Comparison of ENCODE assay signal across 35 cellular contexts in the genomic region with DNA sequence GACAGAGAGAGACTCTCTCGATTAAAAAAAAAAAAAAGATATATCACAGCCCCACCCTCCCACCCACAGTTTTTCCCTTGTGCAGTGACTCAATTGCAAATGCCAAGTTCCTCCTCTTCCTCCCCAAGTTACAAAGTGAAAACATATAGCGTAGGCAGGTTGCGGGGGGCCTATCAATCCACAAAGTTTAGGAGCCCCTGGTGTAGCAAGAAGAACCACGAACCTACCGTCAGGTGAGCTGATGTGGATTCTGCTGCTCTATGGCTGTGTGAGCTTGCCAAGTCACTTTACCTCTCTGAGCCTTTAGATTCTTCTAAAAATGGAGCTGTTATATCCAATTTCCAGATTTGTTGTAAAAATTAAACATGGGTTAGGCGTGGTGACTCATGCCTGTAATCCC. TPM values are rescaled to one million over a fixed set of nuclear protein-coding genes. Genes with fewer than 3 reads are reported as not detected.
DNase-seq lines count a peak whose midpoint lies in the region; ATAC-seq and TF ChIP-seq lines count a peak whose summit lies in the region.
"Had no signal": no experiment of that assay in that cellular context is flagged by ENCODE, and none has a peak within 500 bp of the region (broad histone marks: within the 10 kb centered on the region; RNA-seq: fewer than 3 reads in every experiment).

No MANE protein-coding gene starts in this region.

- intact Hi-C loops in activated CD4-positive, alpha-beta T cell treated with anti-CD3 and anti-CD28 coated beads, Interleukin-2, amount 10 ng/mL, durations not matched to agents 24 days and 14 days (cut with micrococcal nuclease) = loop anchor here (1.0 to 2.0 kb wide), 2 partner anchors 8 to 138 kb away; no protein-coding TSS in a partner anchor
- intact Hi-C loops in upper lobe of right lung (cut with DNase I) = no loop called here

- H3K4me1 Mint-ChIP-seq in activated CD4-positive, alpha-beta T cell treated with anti-CD3 and anti-CD28 coated beads, Interleukin-2, amount 10 ng/mL, durations not matched to agents 24 days and 14 days = peaks cover 26% of the 10 kb centered on the region
- peaks cover 42% of the 10 kb centered on the region for H3K4me1 Mint-ChIP-seq in activated naive CD8-positive, alpha-beta T cell treated with anti-CD3 and anti-CD28 coated beads, Interleukin-2, amount 50 U/mL, for 24 hours
- H3K4me1 Mint-ChIP-seq: stimulated activated memory B cell treated with anti-CD40 and anti-IgM and Interleukin-4, amounts not matched to agents 10 μg/mL and 1 μg/mL and 100 μg/mL, for 72 hours had no signal

- H3K9me3 Mint-ChIP-seq in activated CD4-positive, alpha-beta T cell treated with anti-CD3 and anti-CD28 coated beads, Interleukin-2, amount 10 ng/mL, durations not matched to agents 24 days and 14 days = no peaks in the 10 kb centered on the region
- H3K9me3 Mint-ChIP-seq in activated naive CD8-positive, alpha-beta T cell treated with anti-CD3 and anti-CD28 coated beads, Interleukin-2, amount 50 U/mL, for 24 hours = no peaks in the 10 kb centered on the region
- H3K9me3 Mint-ChIP-seq: CD4-positive, alpha-beta T cell; neural crest cell; stimulated activated memory B cell treated with anti-CD40 and anti-IgM and Interleukin-4, amounts not matched to agents 10 μg/mL and 1 μg/mL and 100 μg/mL, for 72 hours; T-helper 1 cell treated with Interleukin-12 subunit alpha and Interleukin-12 subunit beta and Interleukin-4 antibody, amounts not matched to agents 30 μg/mL and 1 μg/mL, for 36 hours had no signal

- no peak overlapping the region for H3K27ac ChIP-seq in upper lobe of right lung
- H3K27ac ChIP-seq: A549, dorsolateral prefrontal cortex, esophagus squamous epithelium, foreskin keratinocyte, GM23248, left ventricle myocardium inferior, parathyroid adenoma, thyroid gland, vagina had no signal

- no peaks in the 10 kb centered on the region for H3K36me3 ChIP-seq in upper lobe of right lung
- H3K36me3 ChIP-seq: esophagus squamous epithelium, heart left ventricle, left ventricle myocardium inferior, thyroid gland, vagina had no signal

- H3K36me3 Mint-ChIP-seq in activated CD4-positive, alpha-beta T cell treated with anti-CD3 and anti-CD28 coated beads, Interleukin-2, amount 10 ng/mL, durations not matched to agents 24 days and 14 days (ENCODE audit: low read depth) = no peaks in the 10 kb centered on the region
- no peaks in the 10 kb centered on the region for H3K36me3 Mint-ChIP-seq in activated naive CD8-positive, alpha-beta T cell treated with anti-CD3 and anti-CD28 coated beads, Interleukin-2, amount 50 U/mL, for 24 hours (ENCODE audit: low read depth)
- H3K36me3 Mint-ChIP-seq: stimulated activated memory B cell treated with anti-CD40 and anti-IgM and Interleukin-4, amounts not matched to agents 10 μg/mL and 1 μg/mL and 100 μg/mL, for 72 hours had no signal

- H3K4me1 ChIP-seq in upper lobe of right lung = peaks cover 13% of the 10 kb centered on the region
- H3K4me1 ChIP-seq: vagina had no signal

- H3K4me3 Mint-ChIP-seq in activated CD4-positive, alpha-beta T cell treated with anti-CD3 and anti-CD28 coated beads, Interleukin-2, amount 10 ng/mL, durations not matched to agents 24 days and 14 days = peak overlapping the region; percentile 51
- no peak overlapping the region for H3K4me3 Mint-ChIP-seq in activated naive CD8-positive, alpha-beta T cell treated with anti-CD3 and anti-CD28 coated beads, Interleukin-2, amount 50 U/mL, for 24 hours
- H3K4me3 Mint-ChIP-seq: CD4-positive, alpha-beta T cell; neural crest cell; stimulated activated memory B cell treated with anti-CD40 and anti-IgM and Interleukin-4, amounts not matched to agents 10 μg/mL and 1 μg/mL and 100 μg/mL, for 72 hours; T-helper 1 cell treated with Interleukin-12 subunit alpha and Interleukin-12 subunit beta and Interleukin-4 antibody, amounts not matched to agents 30 μg/mL and 1 μg/mL, for 36 hours had no signal

- H3K27me3 Mint-ChIP-seq in activated CD4-positive, alpha-beta T cell treated with anti-CD3 and anti-CD28 coated beads, Interleukin-2, amount 10 ng/mL, durations not matched to agents 24 days and 14 days = peaks cover 7% of the 10 kb centered on the region
- peaks cover 10% of the 10 kb centered on the region for H3K27me3 Mint-ChIP-seq in activated naive CD8-positive, alpha-beta T cell treated with anti-CD3 and anti-CD28 coated beads, Interleukin-2, amount 50 U/mL, for 24 hours

- no peak for DNase-seq in activated CD4-positive, alpha-beta T cell treated with anti-CD3 and anti-CD28 coated beads, Interleukin-2, amount 10 ng/mL, durations not matched to agents 24 days and 14 days
- DNase-seq in activated CD4-positive, alpha-beta T cell treated with anti-CD3 and anti-CD28 coated beads, Interleukin-2, amount 50 U/mL, for 4 hours = no peak
- peak; percentile 22 for DNase-seq in stimulated activated CD4-positive, alpha-beta T cell treated with anti-CD3 and anti-CD28 coated beads, Interleukin-4, amount 100 ng/mL, for 24 hours
- no peak for DNase-seq in stimulated activated CD4-positive, alpha-beta T cell treated with anti-CD3 and anti-CD28 coated beads, Interleukin-4, amount 100 ng/mL, for 1 hour
- DNase-seq in activated naive CD8-positive, alpha-beta T cell treated with anti-CD3 and anti-CD28 coated beads, Interleukin-2, amount 50 U/mL, for 24 hours = peak; percentile 42
- DNase-seq in upper lobe of right lung = no peak
- DNase-seq in superior temporal gyrus (ENCODE audit: extremely low spot score) = no peak
- DNase-seq: activated CD4-positive, alpha-beta T cell treated with anti-CD3 and anti-CD28 coated beads for 1 hour; activated gamma-delta T cell treated with Interleukin-2 at 50 U/mL for 16 hours; CD4-positive, alpha-beta T cell; DND-41; esophagus squamous epithelium; foreskin keratinocyte; GF-D8; GM23248; heart left ventricle; IMR-90; left ventricle myocardium inferior; mesendoderm; NCI-H1694; Right ventricle myocardium superior; stimulated activated CD4-positive, alpha-beta T cell treated with anti-CD3 and anti-CD28 coated beads, Interleukin-2, amount 100 ng/mL, for 48 hours; thyroid gland had no signal

- peak overlapping the region; percentile 86 for H3K27ac Mint-ChIP-seq in activated CD4-positive, alpha-beta T cell treated with anti-CD3 and anti-CD28 coated beads, Interleukin-2, amount 10 ng/mL, durations not matched to agents 24 days and 14 days
- H3K27ac Mint-ChIP-seq in activated naive CD8-positive, alpha-beta T cell treated with anti-CD3 and anti-CD28 coated beads, Interleukin-2, amount 50 U/mL, for 24 hours = peak overlapping the region; percentile 71
- H3K27ac Mint-ChIP-seq: CD4-positive, alpha-beta T cell; stimulated activated memory B cell treated with anti-CD40 and anti-IgM and Interleukin-4, amounts not matched to agents 10 μg/mL and 1 μg/mL and 100 μg/mL, for 72 hours; T-helper 1 cell treated with Interleukin-12 subunit alpha and Interleukin-12 subunit beta and Interleukin-4 antibody, amounts not matched to agents 30 μg/mL and 1 μg/mL, for 36 hours had no signal

- no peak for TF ChIP-seq CTCF in upper lobe of right lung (IDR thresholded peaks at IDR 0.05)

- ATAC-seq in activated naive CD8-positive, alpha-beta T cell treated with anti-CD3 and anti-CD28 coated beads, Interleukin-2, amount 50 U/mL, for 24 hours = peak; percentile 80
- ATAC-seq in upper lobe of right lung (peak; percentile 5), GM21786 (IDR thresholded peaks at IDR 0.05; ENCODE audit: unreplicated experiment) (no peak)
- ATAC-seq: A549; heart left ventricle; Panc1; SK-N-SH treated with all-trans-retinoic acid at 6 μM for 48 hours; stimulated activated memory B cell treated with anti-CD40 and anti-IgM and Interleukin-4, amounts not matched to agents 10 μg/mL and 1 μg/mL and 100 μg/mL, for 72 hours had no signal

- H3K4me3 ChIP-seq in upper lobe of right lung = no peak overlapping the region
- H3K4me3 ChIP-seq: A549, dorsolateral prefrontal cortex, esophagus squamous epithelium, GM23248, heart left ventricle, left ventricle myocardium inferior, smooth muscle cell, thyroid gland, vagina had no signal

- no peaks in the 10 kb centered on the region for H3K9me3 ChIP-seq in upper lobe of right lung
- H3K9me3 ChIP-seq: A549, esophagus squamous epithelium, heart left ventricle, left ventricle myocardium inferior, thyroid gland, vagina had no signal

- no peaks in the 10 kb centered on the region for H3K27me3 ChIP-seq in upper lobe of right lung
- H3K27me3 ChIP-seq: dorsolateral prefrontal cortex, esophagus squamous epithelium, foreskin keratinocyte, heart left ventricle, thyroid gland, vagina had no signal

RNA-seq across cellular contexts. Expression of a gene that starts 8.3 kb away (rescaled TPM):
- 48.4 and 49.2 TPM in 2 replicates for total RNA-seq in activated CD4-positive, alpha-beta T cell treated with anti-CD3 and anti-CD28 coated beads, Interleukin-2, amount 10 ng/mL, durations not matched to agents 24 days and 14 days
- 68.6 TPM for total RNA-seq in upper lobe of right lung

RNA-seq across cellular contexts. Expression of a gene that starts 44.4 kb away (rescaled TPM):
- 69.4 and 75.0 TPM in 2 replicates for total RNA-seq in activated CD4-positive, alpha-beta T cell treated with anti-CD3 and anti-CD28 coated beads, Interleukin-2, amount 10 ng/mL, durations not matched to agents 24 days and 14 days
- 232 TPM for total RNA-seq in upper lobe of right lung

RNA-seq across cellular contexts. Expression of a gene that starts 57.0 kb away (rescaled TPM):
- total RNA-seq in activated CD4-positive, alpha-beta T cell treated with anti-CD3 and anti-CD28 coated beads, Interleukin-2, amount 10 ng/mL, durations not matched to agents 24 days and 14 days = not detected in 2 replicates
- 4.8 TPM for total RNA-seq in upper lobe of right lung
- total RNA-seq: CD4-positive, alpha-beta T cell; cerebellum; dorsolateral prefrontal cortex; foreskin keratinocyte; GM23248; IMR-90; left ventricle myocardium inferior; neural crest cell; Right ventricle myocardium superior; smooth muscle cell; thyroid gland; vagina had no signal

Comparison
In these comparisons a context has a peak if more than half of its experiments do, and no peak if none do; other contexts are left out.
1. DNase-seq: peak in stimulated activated CD4-positive, alpha-beta T cell treated with anti-CD3 and anti-CD28 coated beads, Interleukin-4, amount 100 ng/mL, for 24 hours (single experiment) and activated naive CD8-positive, alpha-beta T cell treated with anti-CD3 and anti-CD28 coated beads, Interleukin-2, amount 50 U/mL, for 24 hours (single experiment); none in activated CD4-positive, alpha-beta T cell treated with anti-CD3 and anti-CD28 coated beads, Interleukin-2, amount 10 ng/mL, durations not matched to agents 24 days and 14 days (single experiment), activated CD4-positive, alpha-beta T cell treated with anti-CD3 and anti-CD28 coated beads, Interleukin-2, amount 50 U/mL, for 4 hours (0 of 2), stimulated activated CD4-positive, alpha-beta T cell treated with anti-CD3 and anti-CD28 coated beads, Interleukin-4, amount 100 ng/mL, for 1 hour (single experiment), upper lobe of right lung (single experiment) and superior temporal gyrus (single experiment).